In the genomic region with DNA sequence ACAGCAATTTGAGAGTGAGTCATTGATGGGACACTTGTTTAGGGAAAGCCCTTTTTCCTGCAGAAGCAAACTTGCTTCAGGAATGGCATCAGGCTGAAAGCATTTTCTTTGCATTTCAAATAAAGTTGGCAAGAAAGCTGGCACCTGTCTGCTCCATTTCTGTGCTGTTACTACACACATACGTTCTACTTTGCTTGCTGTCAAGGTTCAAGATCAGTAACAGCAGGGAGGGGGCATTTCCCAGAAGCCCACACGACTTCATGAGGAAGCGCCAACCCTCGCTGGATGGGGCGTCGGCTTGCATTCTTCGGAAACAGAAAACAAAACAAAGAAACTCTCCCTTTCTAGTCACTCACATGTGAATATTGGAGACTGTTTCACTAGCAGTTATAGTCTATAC, we compare ENCODE assay signal across 18 cellular contexts. TPM values are rescaled to one million over a fixed set of nuclear protein-coding genes. Genes with fewer than 3 reads are reported as not detected.
DNase-seq lines count a peak whose midpoint lies in the region; ATAC-seq and TF ChIP-seq lines count a peak whose summit lies in the region.
"Had no signal": no experiment of that assay in that cellular context is flagged by ENCODE, and none has a peak within 500 bp of the region (broad histone marks: within the 10 kb centered on the region; RNA-seq: fewer than 3 reads in every experiment).

No MANE protein-coding gene starts in this region.

- no peak overlapping the region for H2BK15ac ChIP-seq in mesendoderm (replicated peaks; ENCODE audit: low read depth)

- no peak overlapping the region for H3K9ac ChIP-seq in mesendoderm (ENCODE audit: low read length)
- no peak overlapping the region for H3K9ac ChIP-seq in Karpas-422 (ENCODE audit: low read length)

- H3K27ac ChIP-seq in coronary artery (peak overlapping the region in 1 of 2 donors; percentile 30), thyroid gland (peak overlapping the region; percentile 12 to 77 (median 36)), mesendoderm (ENCODE audit: low read depth, low read length) (no peak overlapping the region), Karpas-422 (ENCODE audit: low read length) (no peak overlapping the region)
- H3K27ac ChIP-seq: foreskin keratinocyte had no signal

- intact Hi-C loops in thyroid gland (cut with DNase I) = no loop called here

- H3K36me3 ChIP-seq in thyroid gland (no peaks in the 10 kb centered on the region), mesendoderm (ENCODE audit: control insufficient read depth, insufficient read depth, low read length) (no peaks in the 10 kb centered on the region), Karpas-422 (ENCODE audit: insufficient read depth, low read length) (no peaks in the 10 kb centered on the region)

- TF ChIP-seq POLR2A in thyroid gland (IDR thresholded peaks at IDR 0.05) = peak in 1 of 2 donors; percentile 9

- H2BK120ac ChIP-seq in mesendoderm (ENCODE audit: low read depth, low read length) = no peak overlapping the region

- peak overlapping the region; percentile 34 for H3K27ac Mint-ChIP-seq in activated naive CD8-positive, alpha-beta T cell
- H3K27ac Mint-ChIP-seq in activated naive CD8-positive, alpha-beta T cell treated with anti-CD3 and anti-CD28 coated beads for 36 hours = no peak overlapping the region
- peak overlapping the region; percentile 96 for H3K27ac Mint-ChIP-seq in mesothelial cell of epicardium
- H3K27ac Mint-ChIP-seq: activated B cell treated with CpG ODN at 0.5 μM for 24 hours had no signal

- H3K56ac ChIP-seq in mesendoderm (ENCODE audit: low read length) = no peak overlapping the region

- peaks cover 3% of the 10 kb centered on the region for H3K36me3 Mint-ChIP-seq in activated naive CD8-positive, alpha-beta T cell
- no peaks in the 10 kb centered on the region for H3K36me3 Mint-ChIP-seq in activated naive CD8-positive, alpha-beta T cell treated with anti-CD3 and anti-CD28 coated beads for 36 hours
- H3K36me3 Mint-ChIP-seq in mesothelial cell of epicardium = peaks cover 22% of the 10 kb centered on the region

- H3K4me3 Mint-ChIP-seq in activated naive CD8-positive, alpha-beta T cell = no peak overlapping the region
- H3K4me3 Mint-ChIP-seq in activated naive CD8-positive, alpha-beta T cell treated with anti-CD3 and anti-CD28 coated beads for 36 hours = no peak overlapping the region
- H3K4me3 Mint-ChIP-seq in mesothelial cell of epicardium = no peak overlapping the region
- H3K4me3 Mint-ChIP-seq: activated B cell treated with CpG ODN at 0.5 μM for 24 hours had no signal

- no peaks in the 10 kb centered on the region for H3K9me3 Mint-ChIP-seq in activated naive CD8-positive, alpha-beta T cell (ENCODE audit: low read depth)
- H3K9me3 Mint-ChIP-seq in activated naive CD8-positive, alpha-beta T cell treated with anti-CD3 and anti-CD28 coated beads for 36 hours = no peaks in the 10 kb centered on the region
- H3K9me3 Mint-ChIP-seq in mesothelial cell of epicardium = no peaks in the 10 kb centered on the region
- H3K9me3 Mint-ChIP-seq: activated B cell treated with CpG ODN at 0.5 μM for 24 hours had no signal

- WGBS in thyroid gland, 2 donors = 20 to 22% methylated on average over 7 of the region's 7 CpGs
- no CpG with 5 or more reads among the region's 7 CpGs for WGBS in mesendoderm (ENCODE audit: extremely low coverage, insufficient coverage, low lambda C conversion rate)

- peaks cover 37% of the 10 kb centered on the region for H3K4me1 Mint-ChIP-seq in activated naive CD8-positive, alpha-beta T cell (ENCODE audit: low read depth)
- H3K4me1 Mint-ChIP-seq in activated naive CD8-positive, alpha-beta T cell treated with anti-CD3 and anti-CD28 coated beads for 36 hours = peaks cover 17% of the 10 kb centered on the region
- peaks cover 83% of the 10 kb centered on the region for H3K4me1 Mint-ChIP-seq in mesothelial cell of epicardium

- H3K27me3 Mint-ChIP-seq in activated naive CD8-positive, alpha-beta T cell = peaks cover 16% of the 10 kb centered on the region
- H3K27me3 Mint-ChIP-seq in activated naive CD8-positive, alpha-beta T cell treated with anti-CD3 and anti-CD28 coated beads for 36 hours = peaks cover 30% of the 10 kb centered on the region
- no peaks in the 10 kb centered on the region for H3K27me3 Mint-ChIP-seq in mesothelial cell of epicardium (ENCODE audit: low read depth)

- no peak overlapping the region for H3K18ac ChIP-seq in mesendoderm (ENCODE audit: low read length)

- H3K27me3 ChIP-seq in thyroid gland (no peaks in the 10 kb centered on the region), mesendoderm (ENCODE audit: insufficient read depth, low read length, poor library complexity) (no peaks in the 10 kb centered on the region), Karpas-422 (ENCODE audit: low read length) (no peaks in the 10 kb centered on the region)
- H3K27me3 ChIP-seq: foreskin keratinocyte had no signal

- no peak for DNase-seq in activated naive CD8-positive, alpha-beta T cell treated with anti-CD3 and anti-CD28 coated beads for 36 hours
- no peak for DNase-seq in coronary artery (ENCODE audit: low spot score)
- no peak for DNase-seq in mesothelial cell of epicardium (ENCODE audit: low spot score in 2 of 2, unreplicated experiment in 2 of 2)
- peak; percentile 55 to 75 for DNase-seq in thyroid gland
- DNase-seq in mesendoderm = no peak
- DNase-seq in Karpas-422 = no peak
- DNase-seq: activated B cell treated with CpG ODN at 0.5 μM for 24 hours; activated T-cell treated with anti-CD3 and anti-CD28 coated beads, Interleukin-2, amount 50 U/mL, for 1 hour; aorta; MM.1S; mucosa of descending colon; NCI-H2081; NCI-H748 treated with DMSO at 0.1 percent for 48 hours; retina; stimulated activated naive CD4-positive, alpha-beta T cell had no signal

- H3K4me2 ChIP-seq in mesendoderm (ENCODE audit: low read length) (no peak overlapping the region), Karpas-422 (ENCODE audit: low read depth, low read length, poor library complexity, severe bottlenecking) (no peak overlapping the region)

- no peak for TF ChIP-seq CTCF in coronary artery (IDR thresholded peaks at IDR 0.05)
- TF ChIP-seq CTCF in mesothelial cell of epicardium (IDR thresholded peaks at IDR 0.05; ENCODE audit: unreplicated experiment) = no peak
- TF ChIP-seq CTCF in thyroid gland (IDR thresholded peaks at IDR 0.05) = no peak

- H3K4ac ChIP-seq in mesendoderm (ENCODE audit: low read depth, low read length) = no peak overlapping the region

- H4K20me1 ChIP-seq in Karpas-422 (ENCODE audit: insufficient read depth, low read depth, low read length) = no peaks in the 10 kb centered on the region

- H3K9me3 ChIP-seq in thyroid gland (no peaks in the 10 kb centered on the region), Karpas-422 (ENCODE audit: low read length) (no peaks in the 10 kb centered on the region)
- H3K9me3 ChIP-seq: mucosa of descending colon had no signal

- H3K4me3 ChIP-seq in coronary artery = peak overlapping the region; percentile 0
- no peak overlapping the region for H3K4me3 ChIP-seq in thyroid gland (replicated peaks in 1 of 3)
- no peak overlapping the region for H3K4me3 ChIP-seq in mesendoderm (ENCODE audit: low read length)
- H3K4me3 ChIP-seq in Karpas-422 (ENCODE audit: low read length) = no peak overlapping the region
- H3K4me3 ChIP-seq: mucosa of descending colon had no signal

- no peak overlapping the region for H4K5ac ChIP-seq in mesendoderm (ENCODE audit: low read length)

- no peak overlapping the region for H4K8ac ChIP-seq in mesendoderm (ENCODE audit: low read depth, low read length)

- ATAC-seq in HG03442 (IDR thresholded peaks at IDR 0.05; ENCODE audit: unreplicated experiment) = no peak
- ATAC-seq: foreskin keratinocyte, mucosa of descending colon had no signal

- no peak overlapping the region for H2AFZ ChIP-seq in Karpas-422 (ENCODE audit: low read length)

- H3K79me1 ChIP-seq in mesendoderm (ENCODE audit: low read length) = peaks cover 13% of the 10 kb centered on the region

- no peaks in the 10 kb centered on the region for H3K9me2 ChIP-seq in Karpas-422 (replicated peaks; ENCODE audit: insufficient read depth, low read length)

- H3K79me2 ChIP-seq in mesendoderm (ENCODE audit: control insufficient read depth, insufficient read depth, low read length) = peaks cover 10% of the 10 kb centered on the region
- no peaks in the 10 kb centered on the region for H3K79me2 ChIP-seq in Karpas-422 (ENCODE audit: low read length)

- H3K23ac ChIP-seq in mesendoderm (ENCODE audit: low read length) = no peak overlapping the region

- H3K4me1 ChIP-seq in thyroid gland (peaks cover 30 to 57% of the 10 kb centered on the region in 2 donors), mesendoderm (ENCODE audit: control insufficient read depth, low read depth, low read length) (peaks cover 2% of the 10 kb centered on the region), Karpas-422 (ENCODE audit: low read length) (peaks cover 8% of the 10 kb centered on the region)

- no peak overlapping the region for H2AK5ac ChIP-seq in mesendoderm (ENCODE audit: low read length)

- no peak overlapping the region for H2BK5ac ChIP-seq in mesendoderm (ENCODE audit: low read length)

RNA-seq across cellular contexts. Expression of a gene that starts 46.4 kb away (rescaled TPM):
- total RNA-seq in activated naive CD8-positive, alpha-beta T cell treated with anti-CD3 and anti-CD28 coated beads for 36 hours = 1 to 10 TPM; 1.8 to 2.3 TPM
- total RNA-seq in mesothelial cell of epicardium (736 to 747 TPM (median 737 TPM) in 3 replicates), thyroid gland (100 to 1,000 TPM in 2 of 4 donors, 10 to 100 TPM in 2; 50.7 to 108 (median 79.4) TPM)
- 33.8 TPM for polyA plus RNA-seq in mesendoderm (2013, experiment 1 of 2)
- 34.4 TPM for polyA plus RNA-seq in mesendoderm (2013, experiment 2 of 2)
- 0.04 TPM in 1 of 2 replicates, not detected in the other for total RNA-seq in Karpas-422 (2014; rRNA removed; shearing (Covaris generic); ENCODE audit: low replicate concordance)

Comparison
In these comparisons a context has a peak if more than half of its experiments do, and no peak if none do; other contexts are left out.
1. DNase-seq: peak in thyroid gland (2 of 2); none in activated naive CD8-positive, alpha-beta T cell treated with anti-CD3 and anti-CD28 coated beads for 36 hours (single experiment), coronary artery (single experiment), mesothelial cell of epicardium (0 of 2), mesendoderm (single experiment) and Karpas-422 (single experiment).
2. H3K27ac ChIP-seq: peak in thyroid gland (3 of 3); none in mesendoderm (single experiment) and Karpas-422 (single experiment).
3. RNA of a gene that starts 46.4 kb away (total RNA-seq): 736 to 747 TPM in mesothelial cell of epicardium and 50.7 to 108 TPM in thyroid gland; 1.8 to 2.3 TPM in activated naive CD8-positive, alpha-beta T cell treated with anti-CD3 and anti-CD28 coated beads for 36 hours and 0.04 TPM in Karpas-422; every median in the first group is over 10 times any median in the second.